2 cellular contexts compared by ENCODE assay signal in the genomic region with DNA sequence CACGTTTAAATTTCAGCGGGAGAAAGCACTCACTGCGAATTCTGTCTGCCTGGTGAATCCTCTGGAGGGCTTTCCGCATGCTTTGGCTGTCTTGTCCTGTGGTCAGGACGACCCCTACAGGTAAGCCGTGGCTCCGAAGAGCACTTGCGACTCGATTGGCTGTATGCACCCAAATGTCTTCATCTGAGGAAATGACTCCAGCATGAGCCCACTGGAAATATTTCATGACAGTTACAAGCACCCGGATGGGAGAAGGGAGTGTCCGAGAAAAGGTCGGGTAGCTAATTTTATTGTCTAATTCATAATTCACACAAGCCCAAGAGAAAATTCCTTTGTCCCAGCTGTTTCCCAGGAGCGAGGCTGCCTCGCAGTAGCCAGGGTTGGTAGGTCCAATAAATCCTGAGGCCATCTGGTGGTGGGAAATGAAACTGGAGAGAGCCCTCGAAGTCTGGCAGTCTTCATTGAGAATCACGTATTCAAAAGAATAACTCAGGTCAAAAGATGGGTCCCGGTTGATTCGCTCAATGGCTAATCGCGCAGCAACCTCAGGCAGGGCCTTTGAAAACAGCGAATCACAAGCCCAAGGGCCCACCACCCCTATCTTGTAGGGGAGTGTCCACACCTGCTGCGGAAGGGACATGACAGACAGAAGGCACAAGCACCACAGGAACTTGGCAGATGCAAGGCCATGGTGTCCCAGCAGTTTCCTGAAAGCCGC.
A peak's percentile ranks its signal among the peaks of the same experiment; 100 is the strongest.
TF ChIP-seq lines count a peak whose summit lies in the region.

No MANE protein-coding gene starts in this region.

TF ChIP-seq in HEK293, 187 proteins besides CTCF, POLR2A, EP300 and RAD21:
- no peak for TF ChIP-seq ZFHX2 (tag by site-specific recombination; conservative IDR thresholded peaks at IDR 0.05)
- no peak for TF ChIP-seq ZFP3 (tag by site-specific recombination; IDR thresholded peaks at IDR 0.05; ENCODE audit: low read depth)
- no peak for TF ChIP-seq ZNF837 (tag by site-specific recombination; IDR thresholded peaks at IDR 0.05)
- no peak for TF ChIP-seq ZNF529 (tag by site-specific recombination; IDR thresholded peaks at IDR 0.05; ENCODE audit: insufficient replicate concordance)
- TF ChIP-seq ZNF510 (tag by site-specific recombination; IDR thresholded peaks at IDR 0.05; ENCODE audit: insufficient replicate concordance) = no peak
- no peak for TF ChIP-seq ZBTB1 (tag by site-specific recombination; IDR thresholded peaks at IDR 0.05)
- TF ChIP-seq, protein P1, sequence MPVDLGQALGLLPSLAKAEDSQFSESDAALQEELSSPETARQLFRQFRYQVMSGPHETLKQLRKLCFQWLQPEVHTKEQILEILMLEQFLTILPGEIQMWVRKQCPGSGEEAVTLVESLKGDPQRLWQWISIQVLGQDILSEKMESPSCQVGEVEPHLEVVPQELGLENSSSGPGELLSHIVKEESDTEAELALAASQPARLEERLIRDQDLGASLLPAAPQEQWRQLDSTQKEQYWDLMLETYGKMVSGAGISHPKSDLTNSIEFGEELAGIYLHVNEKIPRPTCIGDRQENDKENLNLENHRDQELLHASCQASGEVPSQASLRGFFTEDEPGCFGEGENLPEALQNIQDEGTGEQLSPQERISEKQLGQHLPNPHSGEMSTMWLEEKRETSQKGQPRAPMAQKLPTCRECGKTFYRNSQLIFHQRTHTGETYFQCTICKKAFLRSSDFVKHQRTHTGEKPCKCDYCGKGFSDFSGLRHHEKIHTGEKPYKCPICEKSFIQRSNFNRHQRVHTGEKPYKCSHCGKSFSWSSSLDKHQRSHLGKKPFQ (tag by site-specific recombination; IDR thresholded peaks at IDR 0.05) = no peak
- TF ChIP-seq, protein P2, sequence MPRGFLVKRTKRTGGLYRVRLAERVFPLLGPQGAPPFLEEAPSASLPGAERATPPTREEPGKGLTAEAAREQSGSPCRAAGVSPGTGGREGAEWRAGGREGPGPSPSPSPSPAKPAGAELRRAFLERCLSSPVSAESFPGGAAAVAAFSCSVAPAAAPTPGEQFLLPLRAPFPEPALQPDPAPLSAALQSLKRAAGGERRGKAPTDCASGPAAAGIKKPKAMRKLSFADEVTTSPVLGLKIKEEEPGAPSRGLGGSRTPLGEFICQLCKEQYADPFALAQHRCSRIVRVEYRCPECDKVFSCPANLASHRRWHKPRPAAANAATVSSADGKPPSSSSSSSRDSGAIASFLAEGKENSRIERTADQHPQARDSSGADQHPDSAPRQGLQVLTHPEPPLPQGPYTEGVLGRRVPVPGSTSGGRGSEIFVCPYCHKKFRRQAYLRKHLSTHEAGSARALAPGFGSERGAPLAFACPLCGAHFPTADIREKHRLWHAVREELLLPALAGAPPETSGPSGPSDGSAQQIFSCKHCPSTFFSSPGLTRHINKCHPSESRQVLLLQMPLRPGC (tag by site-specific recombination; IDR thresholded peaks at IDR 0.05) = no peak
- no peak for TF ChIP-seq MZF1 (tag by site-specific recombination; IDR thresholded peaks at IDR 0.05; ENCODE audit: borderline replicate concordance)
- TF ChIP-seq ZNF239 (tag by site-specific recombination; IDR thresholded peaks at IDR 0.05) = no peak
- TF ChIP-seq, protein P3, sequence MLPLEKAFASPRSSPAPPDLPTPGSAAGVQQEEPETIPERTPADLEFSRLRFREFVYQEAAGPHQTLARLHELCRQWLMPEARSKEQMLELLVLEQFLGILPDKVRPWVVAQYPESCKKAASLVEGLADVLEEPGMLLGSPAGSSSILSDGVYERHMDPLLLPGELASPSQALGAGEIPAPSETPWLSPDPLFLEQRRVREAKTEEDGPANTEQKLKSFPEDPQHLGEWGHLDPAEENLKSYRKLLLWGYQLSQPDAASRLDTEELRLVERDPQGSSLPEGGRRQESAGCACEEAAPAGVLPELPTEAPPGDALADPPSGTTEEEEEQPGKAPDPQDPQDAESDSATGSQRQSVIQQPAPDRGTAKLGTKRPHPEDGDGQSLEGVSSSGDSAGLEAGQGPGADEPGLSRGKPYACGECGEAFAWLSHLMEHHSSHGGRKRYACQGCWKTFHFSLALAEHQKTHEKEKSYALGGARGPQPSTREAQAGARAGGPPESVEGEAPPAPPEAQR (tag by site-specific recombination; IDR thresholded peaks at IDR 0.05) = no peak
- TF ChIP-seq, protein P4, sequence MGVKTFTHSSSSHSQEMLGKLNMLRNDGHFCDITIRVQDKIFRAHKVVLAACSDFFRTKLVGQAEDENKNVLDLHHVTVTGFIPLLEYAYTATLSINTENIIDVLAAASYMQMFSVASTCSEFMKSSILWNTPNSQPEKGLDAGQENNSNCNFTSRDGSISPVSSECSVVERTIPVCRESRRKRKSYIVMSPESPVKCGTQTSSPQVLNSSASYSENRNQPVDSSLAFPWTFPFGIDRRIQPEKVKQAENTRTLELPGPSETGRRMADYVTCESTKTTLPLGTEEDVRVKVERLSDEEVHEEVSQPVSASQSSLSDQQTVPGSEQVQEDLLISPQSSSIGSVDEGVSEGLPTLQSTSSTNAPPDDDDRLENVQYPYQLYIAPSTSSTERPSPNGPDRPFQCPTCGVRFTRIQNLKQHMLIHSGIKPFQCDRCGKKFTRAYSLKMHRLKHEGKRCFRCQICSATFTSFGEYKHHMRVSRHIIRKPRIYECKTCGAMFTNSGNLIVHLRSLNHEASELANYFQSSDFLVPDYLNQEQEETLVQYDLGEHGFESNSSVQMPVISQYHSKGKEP (tag by site-specific recombination; IDR thresholded peaks at IDR 0.05) = no peak
- TF ChIP-seq, protein P5, sequence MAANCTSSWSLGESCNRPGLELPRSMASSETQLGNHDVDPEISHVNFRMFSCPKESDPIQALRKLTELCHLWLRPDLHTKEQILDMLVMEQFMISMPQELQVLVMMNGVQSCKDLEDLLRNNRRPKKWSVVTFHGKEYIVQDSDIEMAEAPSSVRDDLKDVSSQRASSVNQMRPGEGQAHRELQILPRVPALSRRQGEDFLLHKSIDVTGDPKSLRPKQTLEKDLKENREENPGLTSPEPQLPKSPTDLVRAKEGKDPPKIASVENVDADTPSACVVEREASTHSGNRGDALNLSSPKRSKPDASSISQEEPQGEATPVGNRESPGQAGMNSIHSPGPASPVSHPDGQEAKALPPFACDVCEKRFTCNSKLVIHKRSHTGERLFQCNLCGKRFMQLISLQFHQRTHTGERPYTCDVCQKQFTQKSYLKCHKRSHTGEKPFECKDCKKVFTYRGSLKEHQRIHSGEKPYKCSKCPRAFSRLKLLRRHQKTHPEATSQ (tag by site-specific recombination; IDR thresholded peaks at IDR 0.05) = no peak
- no peak for TF ChIP-seq ZNF146 (tag by site-specific recombination; IDR thresholded peaks at IDR 0.05)
- no peak for TF ChIP-seq ZNF16 (tag by site-specific recombination; IDR thresholded peaks at IDR 0.05; ENCODE audit: low read depth)

TF ChIP-seq in H1, 55 proteins besides CTCF, POLR2A, EP300 and RAD21:
- TF ChIP-seq HDAC6 (IDR thresholded peaks at IDR 0.05; ENCODE audit: low read depth, low read length) (no peak), TBP (IDR thresholded peaks at IDR 0.05; ENCODE audit: low read depth, low read length) (no peak), BACH1 (IDR thresholded peaks at IDR 0.05; ENCODE audit: low read length) (no peak), ZNF274 (IDR thresholded peaks at IDR 0.05; ENCODE audit: borderline replicate concordance, extremely low read depth, low read length) (no peak), TEAD4 (IDR thresholded peaks at IDR 0.05; ENCODE audit: low read depth, low read length) (peak; percentile 20; the same call in 1 of the 2 replicates)
- TF ChIP-seq, protein P6, sequence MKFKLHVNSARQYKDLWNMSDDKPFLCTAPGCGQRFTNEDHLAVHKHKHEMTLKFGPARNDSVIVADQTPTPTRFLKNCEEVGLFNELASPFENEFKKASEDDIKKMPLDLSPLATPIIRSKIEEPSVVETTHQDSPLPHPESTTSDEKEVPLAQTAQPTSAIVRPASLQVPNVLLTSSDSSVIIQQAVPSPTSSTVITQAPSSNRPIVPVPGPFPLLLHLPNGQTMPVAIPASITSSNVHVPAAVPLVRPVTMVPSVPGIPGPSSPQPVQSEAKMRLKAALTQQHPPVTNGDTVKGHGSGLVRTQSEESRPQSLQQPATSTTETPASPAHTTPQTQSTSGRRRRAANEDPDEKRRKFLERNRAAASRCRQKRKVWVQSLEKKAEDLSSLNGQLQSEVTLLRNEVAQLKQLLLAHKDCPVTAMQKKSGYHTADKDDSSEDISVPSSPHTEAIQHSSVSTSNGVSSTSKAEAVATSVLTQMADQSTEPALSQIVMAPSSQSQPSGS (IDR thresholded peaks at IDR 0.05; ENCODE audit: low read length) = no peak
- TF ChIP-seq, protein P7, sequence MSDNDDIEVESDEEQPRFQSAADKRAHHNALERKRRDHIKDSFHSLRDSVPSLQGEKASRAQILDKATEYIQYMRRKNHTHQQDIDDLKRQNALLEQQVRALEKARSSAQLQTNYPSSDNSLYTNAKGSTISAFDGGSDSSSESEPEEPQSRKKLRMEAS (IDR thresholded peaks at IDR 0.05) = peak; percentile 95
- TF ChIP-seq, protein P8, sequence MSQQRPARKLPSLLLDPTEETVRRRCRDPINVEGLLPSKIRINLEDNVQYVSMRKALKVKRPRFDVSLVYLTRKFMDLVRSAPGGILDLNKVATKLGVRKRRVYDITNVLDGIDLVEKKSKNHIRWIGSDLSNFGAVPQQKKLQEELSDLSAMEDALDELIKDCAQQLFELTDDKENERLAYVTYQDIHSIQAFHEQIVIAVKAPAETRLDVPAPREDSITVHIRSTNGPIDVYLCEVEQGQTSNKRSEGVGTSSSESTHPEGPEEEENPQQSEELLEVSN (IDR thresholded peaks at IDR 0.05) = peak; percentile 97
